Comparison of ENCODE assay signal across 1 cellular context in genomic region chr18:44943201-44943881, GRCh38.
TF ChIP-seq lines count a peak whose summit lies in the region.

No MANE protein-coding gene starts in this region.

TF ChIP-seq in H1, 55 proteins besides CTCF, POLR2A, EP300 and RAD21 (continued from another document):
- TF ChIP-seq TEAD4 (IDR thresholded peaks at IDR 0.05; ENCODE audit: low read depth, low read length) (peak; percentile 91), YY1 (IDR thresholded peaks at IDR 0.05; ENCODE audit: low read depth, low read length) (no peak), SIRT6 (IDR thresholded peaks at IDR 0.05; ENCODE audit: low read length) (no peak), POU5F1 (IDR thresholded peaks at IDR 0.05; ENCODE audit: low read depth, low read length) (no peak), BRCA1 (IDR thresholded peaks at IDR 0.05; ENCODE audit: low read depth, low read length) (no peak), TAF7 (optimal IDR thresholded peaks at IDR 0.05; ENCODE audit: borderline replicate concordance, low read depth, low read length) (no peak), JUN (IDR thresholded peaks at IDR 0.05; ENCODE audit: low read depth, low read length) (no peak), CHD2 (IDR thresholded peaks at IDR 0.05; ENCODE audit: low read length) (no peak), SAP30 (IDR thresholded peaks at IDR 0.05; ENCODE audit: insufficient read depth, insufficient replicate concordance, low read length) (no peak), RBBP5 (IDR thresholded peaks at IDR 0.05; ENCODE audit: borderline replicate concordance, low read depth, low read length) (no peak), SP2 (IDR thresholded peaks at IDR 0.05; ENCODE audit: low read length) (no peak), EZH2 (IDR thresholded peaks at IDR 0.05; ENCODE audit: low read depth, low read length, severe bottlenecking) (no peak), ASH2L (IDR thresholded peaks at IDR 0.05; ENCODE audit: low read length) (no peak), TCF12 (IDR thresholded peaks at IDR 0.05; ENCODE audit: low read depth, low read length) (0 out of 2 replicates have a peak, but pooled peaks have one; percentile 62), POLR2AphosphoS5 (IDR thresholded peaks at IDR 0.05; ENCODE audit: low read depth, low read length) (no peak), RXRA (IDR thresholded peaks at IDR 0.05; ENCODE audit: insufficient read depth, low read depth, low read length) (0 out of 2 replicates have a peak, but pooled peaks have one; percentile 72), SP1 (IDR thresholded peaks at IDR 0.05; ENCODE audit: low read depth, low read length) (peak; percentile 38; the same call in 1 of the 2 replicates), E2F6 (IDR thresholded peaks at IDR 0.05) (no peak), CBX8 (IDR thresholded peaks at IDR 0.05; ENCODE audit: borderline replicate concordance, low read depth, low read length) (no peak), KDM1A (IDR thresholded peaks at IDR 0.05; ENCODE audit: borderline replicate concordance, low read length) (no peak), FOSL1 (IDR thresholded peaks at IDR 0.05; ENCODE audit: insufficient read depth, low read depth, low read length) (no peak), NANOG (IDR thresholded peaks at IDR 0.05; ENCODE audit: insufficient read depth, low read depth, low read length, poor library complexity, severe bottlenecking) (peak; percentile 98), CREB1 (IDR thresholded peaks at IDR 0.05) (no peak), HDAC6 (IDR thresholded peaks at IDR 0.05; ENCODE audit: low read depth, low read length) (no peak), HDAC2 (IDR thresholded peaks at IDR 0.05; ENCODE audit: borderline replicate concordance in 1 of 2, low read depth in 2 of 2, low read length in 2 of 2) (peak; percentile 83 to 100; a peak in 3 of 4 replicates), GABPA (IDR thresholded peaks at IDR 0.05; ENCODE audit: borderline replicate concordance, insufficient read depth, low read length) (no peak), RNF2 (IDR thresholded peaks at IDR 0.05; ENCODE audit: borderline replicate concordance, low read depth, low read length, missing control alignments, poor library complexity, severe bottlenecking) (no peak), KDM4A (IDR thresholded peaks at IDR 0.05; ENCODE audit: low read depth, low read length, severe bottlenecking) (no peak), CHD1 (IDR thresholded peaks at IDR 0.05; ENCODE audit: low read depth, low read length) (no peak), MAX (IDR thresholded peaks at IDR 0.05) (no peak), CHD7 (IDR thresholded peaks at IDR 0.05; ENCODE audit: insufficient replicate concordance, low read length) (no peak), EGR1 (IDR thresholded peaks at IDR 0.05; ENCODE audit: borderline replicate concordance, low read depth, low read length) (no peak), SRF (IDR thresholded peaks at IDR 0.05; ENCODE audit: low read depth, low read length) (no peak), BCL11A (IDR thresholded peaks at IDR 0.05; ENCODE audit: low read depth in 2 of 2, low read length in 2 of 2) (peak in 1 of 2 experiments; percentile 58), CEBPB (IDR thresholded peaks at IDR 0.05; ENCODE audit: low read depth, low read length) (no peak), TAF1 (IDR thresholded peaks at IDR 0.05; ENCODE audit: low read depth, low read length) (no peak), CBX5 (IDR thresholded peaks at IDR 0.05; ENCODE audit: low read depth, low read length) (no peak), MAFK (IDR thresholded peaks at IDR 0.05; ENCODE audit: low read depth, low read length) (no peak), SUZ12 (IDR thresholded peaks at IDR 0.05; ENCODE audit: low read length) (no peak), PHF8 (conservative IDR thresholded peaks at IDR 0.05; ENCODE audit: low read depth, low read length) (no peak)
- TF ChIP-seq, protein P1, sequence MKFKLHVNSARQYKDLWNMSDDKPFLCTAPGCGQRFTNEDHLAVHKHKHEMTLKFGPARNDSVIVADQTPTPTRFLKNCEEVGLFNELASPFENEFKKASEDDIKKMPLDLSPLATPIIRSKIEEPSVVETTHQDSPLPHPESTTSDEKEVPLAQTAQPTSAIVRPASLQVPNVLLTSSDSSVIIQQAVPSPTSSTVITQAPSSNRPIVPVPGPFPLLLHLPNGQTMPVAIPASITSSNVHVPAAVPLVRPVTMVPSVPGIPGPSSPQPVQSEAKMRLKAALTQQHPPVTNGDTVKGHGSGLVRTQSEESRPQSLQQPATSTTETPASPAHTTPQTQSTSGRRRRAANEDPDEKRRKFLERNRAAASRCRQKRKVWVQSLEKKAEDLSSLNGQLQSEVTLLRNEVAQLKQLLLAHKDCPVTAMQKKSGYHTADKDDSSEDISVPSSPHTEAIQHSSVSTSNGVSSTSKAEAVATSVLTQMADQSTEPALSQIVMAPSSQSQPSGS (IDR thresholded peaks at IDR 0.05; ENCODE audit: low read length) = no peak
